In the genomic region with DNA sequence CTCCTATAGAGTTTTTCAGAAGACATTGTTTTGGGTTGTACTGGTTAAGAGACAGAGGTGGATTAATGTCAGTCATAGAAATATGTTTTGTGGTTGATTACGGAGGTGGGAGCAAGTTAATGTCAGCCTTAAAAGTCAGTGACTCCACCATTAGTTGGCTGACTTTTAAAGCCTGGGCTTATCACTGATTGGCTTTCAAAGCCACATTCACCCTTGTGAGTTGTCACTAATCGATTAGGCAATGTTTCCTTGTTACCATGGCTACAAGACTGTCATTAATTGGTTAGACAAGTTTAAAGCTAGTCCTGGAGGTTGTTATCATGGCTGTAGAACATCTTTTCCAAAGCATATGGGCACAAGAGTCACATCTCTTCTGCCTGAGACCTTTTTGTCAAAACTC, we compare ENCODE assay signal across 1 cellular context.
TF ChIP-seq lines count a peak whose summit lies in the region.

No MANE protein-coding gene starts in this region.

TF ChIP-seq in IMR-90, 13 proteins besides CTCF, POLR2A, EP300 and RAD21:
- TF ChIP-seq CEBPB (IDR thresholded peaks at IDR 0.05; ENCODE audit: low read depth, low read length), result peak; percentile 78
- no peak for TF ChIP-seq MXI1 (IDR thresholded peaks at IDR 0.05; ENCODE audit: borderline replicate concordance, low read depth, low read length)
- no peak for TF ChIP-seq MAZ (IDR thresholded peaks at IDR 0.05; ENCODE audit: borderline replicate concordance, low read depth, low read length)
